ENCODE assay signal across 31 cellular contexts in the genomic region with DNA sequence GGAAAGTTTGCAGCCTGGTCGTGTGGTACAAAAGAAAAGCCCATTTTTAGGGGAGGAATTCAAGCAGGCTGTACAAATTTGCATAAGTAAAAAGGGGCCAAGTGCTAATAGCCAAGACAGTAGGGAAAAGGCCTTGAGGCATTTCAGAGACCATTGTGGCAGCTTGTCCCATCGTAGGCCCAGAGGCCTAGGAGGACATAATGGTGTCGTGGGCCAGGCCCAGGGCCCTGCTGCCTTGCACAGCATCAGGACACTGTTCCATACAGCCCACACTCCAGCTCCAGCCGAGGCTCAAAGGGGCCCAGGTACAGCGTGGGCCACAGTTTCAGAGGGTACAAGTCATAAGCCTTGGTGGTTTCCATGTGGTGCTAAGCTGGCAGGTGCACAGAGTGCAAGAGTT.
"Had no signal": no experiment of that assay in that cellular context is flagged by ENCODE, and none has a peak within 500 bp of the region (broad histone marks: within the 10 kb centered on the region; RNA-seq: fewer than 3 reads in every experiment).

No MANE protein-coding gene starts in this region.

- FAIRE-seq: urothelium cell line had no signal

- H3K4me3 ChIP-seq: neural progenitor cell, ovary, psoas muscle, skin epidermis, smooth muscle cell, spleen, suprapubic skin, testis, tibial artery, upper lobe of left lung, vagina had no signal

- H3K27ac Mint-ChIP-seq: nephron; neural progenitor cell; progenitor cell of endocrine pancreas; stimulated activated memory B cell treated with anti-CD40 and anti-IgM and Interleukin-4, amounts not matched to agents 10 μg/mL and 1 μg/mL and 100 μg/mL, for 72 hours; stimulated activated naive CD8-positive, alpha-beta T cell treated with anti-CD3 and anti-CD28 coated beads, Interleukin-15, amount 100 ng/mL, for 72 hours had no signal

- H3K79me2 ChIP-seq: parathyroid adenoma had no signal

- H3K4me3 Mint-ChIP-seq: natural killer cell; nephron; neural progenitor cell; stimulated activated memory B cell treated with anti-CD40 and anti-IgM and Interleukin-4, amounts not matched to agents 10 μg/mL and 1 μg/mL and 100 μg/mL, for 72 hours; stimulated activated naive CD8-positive, alpha-beta T cell treated with anti-CD3 and anti-CD28 coated beads, Interleukin-15, amount 100 ng/mL, for 72 hours had no signal

- H3K27me3 ChIP-seq: neural progenitor cell, ovary, spleen, suprapubic skin, testis, tibial artery, upper lobe of left lung, vagina had no signal

- H3K4me2 ChIP-seq: neural progenitor cell, smooth muscle cell had no signal

- H2AFZ ChIP-seq: neural progenitor cell, parathyroid adenoma had no signal

- DNase-seq: natural killer cell; occipital lobe; ovary; posterior cingulate gyrus; psoas muscle; right cardiac atrium; spleen; stimulated activated CD4-positive, alpha-beta T cell treated with anti-CD3 and anti-CD28 coated beads, Interleukin-12 subunit alpha, Interleukin-12 subunit beta, amount 100 ng/mL, for 4 hours; stimulated activated CD4-positive, alpha-beta T cell treated with anti-CD3 and anti-CD28 coated beads, Interleukin-1b, Interleukin-23, amount 100 ng/mL, for 48 hours; stimulated activated CD4-positive, alpha-beta T cell treated with anti-CD3 and anti-CD28 coated beads, Interleukin-4, amount 100 ng/mL, for 1 hour; stimulated activated CD4-positive, alpha-beta T cell treated with anti-CD3 and anti-CD28 coated beads, Interleukin-4, amount 100 ng/mL, for 4 hours; stimulated activated CD8-positive, alpha-beta memory T cell treated with anti-CD3 and anti-CD28 coated beads, Interleukin-4, amount 100 ng/mL, for 48 hours; stimulated activated naive CD4-positive, alpha-beta T cell; stimulated activated naive CD8-positive, alpha-beta T cell treated with anti-CD3 and anti-CD28 coated beads, Interleukin-15, amount 100 ng/mL, for 72 hours; stimulated activated naive CD8-positive, alpha-beta T cell treated with anti-CD3 and anti-CD28 coated beads, Interleukin-15, Interleukin-2, amounts not matched to agents 100 U/mL and 50 U/mL, for 24 hours; substantia nigra; testis; tibial artery; trophoblast cell; upper lobe of left lung had no signal

- H3K4me1 Mint-ChIP-seq: nephron had no signal

- ATAC-seq: natural killer cell; psoas muscle; right cardiac atrium; sciatic nerve; stimulated activated memory B cell treated with anti-CD40 and anti-IgM and Interleukin-4, amounts not matched to agents 10 μg/mL and 1 μg/mL and 100 μg/mL, for 72 hours; stimulated activated naive CD8-positive, alpha-beta T cell treated with anti-CD3 and anti-CD28 coated beads, Interleukin-15, amount 100 ng/mL, for 72 hours; stimulated activated naive CD8-positive, alpha-beta T cell treated with anti-CD3 and anti-CD28 coated beads, Interleukin-15, Interleukin-2, amounts not matched to agents 100 U/mL and 50 U/mL, for 24 hours had no signal

- H3K27me3 Mint-ChIP-seq: stimulated activated memory B cell treated with anti-CD40 and anti-IgM and Interleukin-4, amounts not matched to agents 10 μg/mL and 1 μg/mL and 100 μg/mL, for 72 hours had no signal

- H3K36me3 Mint-ChIP-seq: neural progenitor cell had no signal

- H3K9ac ChIP-seq: neural progenitor cell, parathyroid adenoma had no signal

- H3K4me1 ChIP-seq: neural progenitor cell, parathyroid adenoma, psoas muscle, suprapubic skin, testis, tibial artery, vagina had no signal

- H3K9me3 ChIP-seq: ovary, psoas muscle, suprapubic skin, testis, vagina had no signal

- H3K27ac ChIP-seq: neural progenitor cell, ovary, parathyroid adenoma, psoas muscle, skin epidermis, spleen, suprapubic skin, testis, tibial artery, upper lobe of left lung, vagina had no signal

- H3K36me3 ChIP-seq: neural progenitor cell, ovary, spleen, suprapubic skin, upper lobe of left lung, vagina had no signal
